13 cellular contexts compared by ENCODE assay signal in genomic region chr3:56547486-56547885, GRCh38. TPM values are rescaled to one million over a fixed set of nuclear protein-coding genes. Genes with fewer than 3 reads are reported as not detected.
DNase-seq lines count a peak whose midpoint lies in the region; TF ChIP-seq lines count a peak whose summit lies in the region.
"Had no signal": no experiment of that assay in that cellular context is flagged by ENCODE, and none has a peak within 500 bp of the region (broad histone marks: within the 10 kb centered on the region; RNA-seq: fewer than 3 reads in every experiment).

No MANE protein-coding gene starts in this region.

- H3K4me1 ChIP-seq in Loucy (ENCODE audit: insufficient read depth, low read length, poor library complexity, severe bottlenecking) (no peaks in the 10 kb centered on the region), sigmoid colon (no peaks in the 10 kb centered on the region), mesenchymal stem cell (ENCODE audit: control insufficient read depth, insufficient read depth, low read depth, low read length) (no peaks in the 10 kb centered on the region)
- H3K4me1 ChIP-seq: adrenal gland had no signal

- no peak for TF ChIP-seq EP300 in sigmoid colon (IDR thresholded peaks at IDR 0.05)

- H3K9me3 Mint-ChIP-seq in T-helper 2 cell treated with Interferon-gamma antibody and Interleukin-4, amounts not matched to agents 5 μg/mL and 100 μg/mL, for 36 hours: peaks cover 13% of the 10 kb centered on the region

- no peak overlapping the region for H4K91ac ChIP-seq in mesenchymal stem cell (ENCODE audit: low read length)

- no peaks in the 10 kb centered on the region for H4K20me1 ChIP-seq in Loucy (ENCODE audit: insufficient read depth, low read length, poor library complexity, severe bottlenecking)

- no peaks in the 10 kb centered on the region for H3K27me3 ChIP-seq in Loucy (ENCODE audit: insufficient read depth, low read length, poor library complexity, severe bottlenecking)
- H3K27me3 ChIP-seq in sigmoid colon: no peaks in the 10 kb centered on the region
- H3K27me3 ChIP-seq in mesenchymal stem cell (ENCODE audit: control insufficient read depth in 1 of 2, insufficient read depth in 1 of 2, low read length in 2 of 2): peaks cover 27 to 34% of the 10 kb centered on the region in 2 experiments
- H3K27me3 ChIP-seq: adrenal gland had no signal

- H3K4me3 Mint-ChIP-seq in T-helper 2 cell treated with Interferon-gamma antibody and Interleukin-4, amounts not matched to agents 5 μg/mL and 100 μg/mL, for 36 hours: no peak overlapping the region
- H3K4me3 Mint-ChIP-seq: CD4-positive, alpha-beta T cell had no signal

- H3K79me2 ChIP-seq in Loucy (ENCODE audit: insufficient read depth, low read length): no peaks in the 10 kb centered on the region

- TF ChIP-seq CTCF in Loucy (conservative IDR thresholded peaks at IDR 0.05; ENCODE audit: low read length) (peak; percentile 58), sigmoid colon (IDR thresholded peaks at IDR 0.05) (no peak)

- H3K9me2 ChIP-seq in Loucy (replicated peaks; ENCODE audit: low read depth, low read length): no peaks in the 10 kb centered on the region

- no peak overlapping the region for H4K8ac ChIP-seq in mesenchymal stem cell (ENCODE audit: low read length)

- no peak overlapping the region for H3K27ac Mint-ChIP-seq in T-helper 2 cell treated with Interferon-gamma antibody and Interleukin-4, amounts not matched to agents 5 μg/mL and 100 μg/mL, for 36 hours
- H3K27ac Mint-ChIP-seq: CD4-positive, alpha-beta T cell had no signal

- H2BK120ac ChIP-seq in mesenchymal stem cell (ENCODE audit: low read depth, low read length): no peak overlapping the region

- H3K9me3 ChIP-seq in Loucy (ENCODE audit: insufficient read depth, low read depth, low read length) (no peaks in the 10 kb centered on the region), sigmoid colon (no peaks in the 10 kb centered on the region), mesenchymal stem cell (ENCODE audit: control insufficient read depth, low read length) (no peaks in the 10 kb centered on the region)
- H3K9me3 ChIP-seq: adrenal gland had no signal

- H2AFZ ChIP-seq in Loucy (ENCODE audit: low read length) (no peak overlapping the region), mesenchymal stem cell (ENCODE audit: low read depth, low read length) (no peak overlapping the region)

- no peak overlapping the region for H2BK5ac ChIP-seq in mesenchymal stem cell (ENCODE audit: low read depth, low read length, poor library complexity, severe bottlenecking)

- H3K36me3 Mint-ChIP-seq in T-helper 2 cell treated with Interferon-gamma antibody and Interleukin-4, amounts not matched to agents 5 μg/mL and 100 μg/mL, for 36 hours (ENCODE audit: low read depth): no peaks in the 10 kb centered on the region

- no peaks in the 10 kb centered on the region for H3K4me1 Mint-ChIP-seq in T-helper 2 cell treated with Interferon-gamma antibody and Interleukin-4, amounts not matched to agents 5 μg/mL and 100 μg/mL, for 36 hours (ENCODE audit: low read depth)

- H3K4ac ChIP-seq in mesenchymal stem cell (ENCODE audit: low read depth in 1 of 2, low read length in 2 of 2): no peak overlapping the region

- H3K36me3 ChIP-seq in Loucy (ENCODE audit: insufficient read depth, low read length) (no peaks in the 10 kb centered on the region), sigmoid colon (no peaks in the 10 kb centered on the region), mesenchymal stem cell (ENCODE audit: control insufficient read depth in 1 of 2, insufficient read depth in 2 of 2, low read depth in 1 of 2, low read length in 2 of 2) (no peaks in the 10 kb centered on the region)
- H3K36me3 ChIP-seq: adrenal gland had no signal

- TF ChIP-seq POLR2A in sigmoid colon (IDR thresholded peaks at IDR 0.05): no peak

- H2BK15ac ChIP-seq in mesenchymal stem cell (ENCODE audit: low read depth, poor library complexity, severe bottlenecking): no peak overlapping the region

- no peak overlapping the region for H3K18ac ChIP-seq in mesenchymal stem cell (ENCODE audit: low read depth in 1 of 2, low read length in 2 of 2)

- H3K23ac ChIP-seq in mesenchymal stem cell (ENCODE audit: low read length in 2 of 2): no peak overlapping the region

- H2AK5ac ChIP-seq in mesenchymal stem cell (ENCODE audit: low read length, severe bottlenecking): no peak overlapping the region

- no peak overlapping the region for H2BK12ac ChIP-seq in mesenchymal stem cell (ENCODE audit: low read length in 2 of 2)

- intact Hi-C loops in sigmoid colon (cut with DNase I): no loop called here

- H3F3A ChIP-seq in Loucy (ENCODE audit: low read depth): no peaks in the 10 kb centered on the region

- H3K79me1 ChIP-seq in mesenchymal stem cell (replicated peaks; ENCODE audit: low read length, poor library complexity, severe bottlenecking): no peaks in the 10 kb centered on the region

- 26 to 27% methylated on average over 3 of the region's 3 CpGs for WGBS in sigmoid colon, 2 donors
- WGBS in mesenchymal stem cell: 44% methylated on average over 2 of the region's 3 CpGs

- peaks cover 34% of the 10 kb centered on the region for H3K27me3 Mint-ChIP-seq in T-helper 2 cell treated with Interferon-gamma antibody and Interleukin-4, amounts not matched to agents 5 μg/mL and 100 μg/mL, for 36 hours (ENCODE audit: low read depth)

- H3K4me3 ChIP-seq in Loucy (ENCODE audit: low read length, poor library complexity, severe bottlenecking) (no peak overlapping the region), sigmoid colon (no peak overlapping the region), mesenchymal stem cell (ENCODE audit: insufficient read depth in 1 of 2, low read depth in 1 of 2, low read length in 2 of 2) (no peak overlapping the region)
- H3K4me3 ChIP-seq: adrenal gland had no signal

- H3K27ac ChIP-seq in sigmoid colon: no peak overlapping the region
- no peak overlapping the region for H3K27ac ChIP-seq in mesenchymal stem cell (ENCODE audit: low read length, poor library complexity, severe bottlenecking)
- H3K27ac ChIP-seq: adrenal gland had no signal

- H3K4me2 ChIP-seq in Loucy (ENCODE audit: low read depth, low read length, poor library complexity, severe bottlenecking): no peak overlapping the region
- H3K4me2 ChIP-seq in mesenchymal stem cell (ENCODE audit: low read length, poor library complexity, severe bottlenecking): no peak overlapping the region

- H3K9ac ChIP-seq in Loucy (ENCODE audit: low read depth, low read length, poor library complexity, severe bottlenecking): no peak overlapping the region
- no peak overlapping the region for H3K9ac ChIP-seq in mesenchymal stem cell (ENCODE audit: low read length)

- DNase-seq in D341Med (ENCODE audit: low spot score) (peak; percentile 40), SHP77 treated with DMSO at 0.1 percent for 48 hours (lab: John Stamatoyannopoulos, UW) (peak; percentile 40), fibroblast of peridontal ligament (ENCODE audit: extremely low read depth) (peak; percentile 21), sigmoid colon (no peak), mesenchymal stem cell (no peak)
- no peak for DNase-seq in activated CD4-positive, alpha-beta T cell treated with anti-CD3 and anti-CD28 coated beads, Interleukin-2, amount 50 U/mL, for 4 hours
- no peak for DNase-seq in T-helper 2 cell treated with Interferon-gamma antibody and Interleukin-4, amounts not matched to agents 5 μg/mL and 100 μg/mL, for 36 hours (ENCODE audit: low spot score)
- DNase-seq: activated CD8-positive, alpha-beta memory T cell treated with anti-CD3 and anti-CD28 coated beads, Interleukin-2, amount 50 U/mL, for 4 hours; adrenal gland; CD4-positive, alpha-beta T cell; effector memory CD4-positive, alpha-beta T cell; T1000 had no signal

- no peak overlapping the region for H3K14ac ChIP-seq in mesenchymal stem cell (ENCODE audit: low read length in 2 of 2)

RNA-seq across cellular contexts. Expression of gene CCDC66, which starts 9.5 kb away (rescaled TPM):
- 10 to 100 TPM; 27.7 to 86.1 (median 30.5) TPM for total RNA-seq in sigmoid colon
- 1 to 10 TPM; 4.2 to 7.9 (median 4.2) TPM for polyA plus RNA-seq in sigmoid colon
- polyA plus RNA-seq in mesenchymal stem cell (2013, experiment 1 of 2): 6.8 TPM
- polyA plus RNA-seq in mesenchymal stem cell (2013, experiment 2 of 2): 8.2 TPM

Comparison
In these comparisons a context has a peak if more than half of its experiments do, and no peak if none do; other contexts are left out.
1. DNase-seq: peak in D341Med (single experiment), SHP77 treated with DMSO at 0.1 percent for 48 hours (single experiment) and fibroblast of peridontal ligament (single experiment); none in activated CD4-positive, alpha-beta T cell treated with anti-CD3 and anti-CD28 coated beads, Interleukin-2, amount 50 U/mL, for 4 hours (0 of 2), sigmoid colon (single experiment), T-helper 2 cell treated with Interferon-gamma antibody and Interleukin-4, amounts not matched to agents 5 μg/mL and 100 μg/mL, for 36 hours (single experiment) and mesenchymal stem cell (single experiment).